ENCODE assay signal across 8 cellular contexts in the genomic region with DNA sequence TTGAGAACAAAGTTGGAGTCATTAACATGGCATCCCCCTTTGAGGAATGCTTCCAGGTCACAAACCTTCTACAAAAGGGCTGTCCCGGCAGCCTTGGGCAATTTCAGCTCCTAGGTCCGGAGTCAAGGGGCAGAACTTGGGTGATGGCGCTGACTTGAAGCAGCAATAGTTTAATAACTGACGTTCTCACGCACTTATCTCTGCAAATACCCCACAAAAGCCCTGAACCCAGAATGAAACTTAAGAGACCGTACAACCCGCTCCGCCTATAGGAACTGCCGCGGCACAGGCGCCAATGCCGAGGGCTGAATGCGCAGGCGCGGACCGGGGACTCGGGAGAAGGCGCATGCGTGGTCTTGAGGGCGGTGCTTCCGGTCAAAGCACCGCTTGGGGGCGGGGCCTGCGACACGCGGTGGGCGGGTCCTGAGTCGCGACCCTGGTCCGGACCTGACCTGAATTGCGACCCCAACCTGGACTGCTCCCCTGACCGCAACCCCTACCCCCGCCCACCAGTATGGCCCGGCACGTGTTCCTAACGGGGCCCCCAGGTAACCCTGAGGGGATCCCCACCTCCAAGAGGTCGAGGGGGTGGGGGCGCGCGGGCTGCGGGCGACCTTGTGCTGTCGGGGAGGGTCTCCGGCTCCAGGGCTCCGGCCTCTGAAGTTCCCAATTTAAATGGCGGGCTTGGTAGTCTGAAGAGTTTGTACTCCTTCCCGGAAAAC. TPM values are rescaled to one million over a fixed set of nuclear protein-coding genes. Genes with fewer than 3 reads are reported as not detected.
DNase-seq lines count a peak whose midpoint lies in the region; ATAC-seq, FAIRE-seq and TF ChIP-seq lines count a peak whose summit lies in the region.

A gene with protein sequence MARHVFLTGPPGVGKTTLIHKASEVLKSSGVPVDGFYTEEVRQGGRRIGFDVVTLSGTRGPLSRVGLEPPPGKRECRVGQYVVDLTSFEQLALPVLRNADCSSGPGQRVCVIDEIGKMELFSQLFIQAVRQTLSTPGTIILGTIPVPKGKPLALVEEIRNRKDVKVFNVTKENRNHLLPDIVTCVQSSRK (plus strand): TSS at position 415 of the 722 bp plus-strand sequence. CDS start 100 bp downstream, at position 515.

- H4K20me1 ChIP-seq in BLaER1 treated with 17β-estradiol and CSF1 and Interleukin-3, amounts not matched to agents 10 nM and 100 nM: no peaks in the 10 kb centered on the region
- H4K20me1 ChIP-seq in HepG2 (ENCODE audit: insufficient read depth, low read length): no peaks in the 10 kb centered on the region

- H3K4me3 ChIP-seq in BLaER1 treated with 17β-estradiol and CSF1 and Interleukin-3, amounts not matched to agents 10 nM and 100 nM: peak within 1 kb of the TSS; percentile 78 to 96 (median 87)
- H3K4me3 ChIP-seq in HepG2 (replicated peaks in 1 of 3; ENCODE audit: insufficient read depth in 1 of 3, low read depth in 2 of 3, low read length in 3 of 3): peak within 1 kb of the TSS; percentile 78 to 94 (median 87)

- POLR2A ChIA-PET in HepG2 (lab: Yijun Ruan, JAX): no interaction called here

- peaks cover 26 to 45% (median 32%) of the 10 kb centered on the region in 10 experiments for H3K4me1 ChIP-seq in BLaER1 treated with 17β-estradiol and CSF1 and Interleukin-3, amounts not matched to agents 10 nM and 100 nM
- peaks cover 31% of the 10 kb centered on the region for H3K4me1 ChIP-seq in HepG2 (ENCODE audit: insufficient read depth, low read length)

- H3K4me2 ChIP-seq in BLaER1 treated with 17β-estradiol and CSF1 and Interleukin-3, amounts not matched to agents 10 nM and 100 nM: peak within 1 kb of the TSS; percentile 74 to 94 (median 83)
- H3K4me2 ChIP-seq in HepG2 (ENCODE audit: low read depth, low read length): peak within 1 kb of the TSS; percentile 77

- peaks cover 0 to 8% (median 7%) of the 10 kb centered on the region in 11 experiments; a peak in 14 of 22 replicates for H3K9me3 ChIP-seq in BLaER1 treated with 17β-estradiol and CSF1 and Interleukin-3, amounts not matched to agents 10 nM and 100 nM (replicated peaks in 1 of 11)
- no peaks in the 10 kb centered on the region for H3K9me3 ChIP-seq in HepG2 (ENCODE audit: low read length)

- no TSS peak for BruUV-seq in HepG2 (replicated peaks; lab: Mats Ljungman, UMichigan)

- peaks cover 0 to 4% (median 1%) of the 10 kb centered on the region in 11 experiments; a peak in 7 of 22 replicates for H3K36me3 ChIP-seq in BLaER1 treated with 17β-estradiol and CSF1 and Interleukin-3, amounts not matched to agents 10 nM and 100 nM
- H3K36me3 ChIP-seq in HepG2 (replicated peaks in 1 of 2; ENCODE audit: control insufficient read depth in 1 of 2, insufficient read depth in 2 of 2, low read length in 2 of 2): no peaks in the 10 kb centered on the region; a peak in 1 of 5 replicates

- FAIRE-seq in HepG2 (lab: Jason Lieb, UNC): peak; percentile 68

- H3K79me2 ChIP-seq in HepG2 (ENCODE audit: insufficient read depth, low read length): peaks cover 27% of the 10 kb centered on the region

- in situ Hi-C loops in HepG2 (cut with HindIII; ENCODE audit: extremely low pct_ligation_motif_present, low pct_unique_long_range_greater_than_20kb): loop anchor here (25.0 kb wide), 1 partner anchor 1088 kb away; no protein-coding TSS in a partner anchor

- peak; percentile 47 to 75; a peak in 2 of 4 replicates for TF ChIP-seq POLR2A in HepG2 (IDR thresholded peaks at IDR 0.05; ENCODE audit: insufficient read depth in 1 of 2, low read depth in 2 of 2, low read length in 2 of 2)

- DNase-seq in NCI-H748 treated with DMSO at 0.1 percent for 48 hours (lab: John Stamatoyannopoulos, UW) (peak; percentile 80), dermis blood vessel endothelial cell (peak; percentile 95), HepG2 (ENCODE audit: low spot score) (peak; percentile 84)
- DNase-seq in activated CD4-positive, alpha-beta T cell treated with anti-CD3 and anti-CD28 coated beads, Interleukin-2, amount 50 U/mL, for 24 hours (ENCODE audit: low read depth in 1 of 2, low spot score in 1 of 2): peak; percentile 94 to 96
- DNase-seq in stimulated activated CD4-positive, alpha-beta T cell treated with anti-CD3 and anti-CD28 coated beads, Interleukin-4, amount 100 ng/mL, for 1 hour: peak; percentile 97

- ATAC-seq in GM19328 (IDR thresholded peaks at IDR 0.05; ENCODE audit: unreplicated experiment): peak; percentile 74
- peak; percentile 82 for ATAC-seq in HG03520 (IDR thresholded peaks at IDR 0.05; ENCODE audit: unreplicated experiment)
- peak; percentile 83 for ATAC-seq in HepG2

- peak within 1 kb of the TSS; percentile 95 for H2AFZ ChIP-seq in HepG2 (ENCODE audit: low read length)

- no peaks in the 10 kb centered on the region for H3K27me3 ChIP-seq in BLaER1 treated with 17β-estradiol and CSF1 and Interleukin-3, amounts not matched to agents 10 nM and 100 nM
- H3K27me3 ChIP-seq in HepG2 (ENCODE audit: control insufficient read depth in 1 of 2, insufficient read depth in 2 of 2, low read length in 2 of 2): peaks cover 0 to 5% of the 10 kb centered on the region in 2 experiments; a peak in 2 of 5 replicates

- TF ChIP-seq EP300 in HepG2 (IDR thresholded peaks at IDR 0.05; ENCODE audit: low read depth in 2 of 2, low read length in 2 of 2) (no peak), HepG2 (CRISPR knock-in tag; IDR thresholded peaks at IDR 0.05; ENCODE audit: borderline replicate concordance) (no peak)

- no peak for TF ChIP-seq RAD21 in HepG2 (CRISPR knock-in tag; IDR thresholded peaks at IDR 0.05)

- WGBS in HepG2 (ENCODE audit: low lambda C conversion rate): 0% methylated on average over 11 of the region's 47 CpGs

- peak within 1 kb of the TSS; percentile 77 to 92 (median 85) for H3K9ac ChIP-seq in BLaER1 treated with 17β-estradiol and CSF1 and Interleukin-3, amounts not matched to agents 10 nM and 100 nM
- peak within 1 kb of the TSS; percentile 74 for H3K9ac ChIP-seq in HepG2 (ENCODE audit: insufficient read depth, low read depth, low read length)

- CTCF ChIA-PET in HepG2 (lab: Yijun Ruan, JAX; ENCODE audit: low intra/inter-chr PET ratio, low total read pairs): no interaction called here

- intact Hi-C loops in HepG2 (cut with micrococcal nuclease; ENCODE audit: unreplicated experiment): loop anchor here (10.0 kb wide), 1 partner anchor 316 kb away; a partner anchor contains a TSS

- peak within 1 kb of the TSS; percentile 76 to 89 (median 82) for H3K27ac ChIP-seq in BLaER1 treated with 17β-estradiol and CSF1 and Interleukin-3, amounts not matched to agents 10 nM and 100 nM
- H3K27ac ChIP-seq in HepG2 (ENCODE audit: extremely low read length, insufficient read depth, low read length): peak within 1 kb of the TSS; percentile 55

- no peak for TF ChIP-seq CTCF in HepG2 (CRISPR knock-in tag; IDR thresholded peaks at IDR 0.05)

RNA-seq across cellular contexts. Expression of the gene that starts here (rescaled TPM):
- total RNA-seq in dermis blood vessel endothelial cell: 14.8 and 15.3 TPM in 2 replicates
- 47.0 and 65.1 TPM in 2 replicates for total RNA-seq in HepG2 (2016; rRNA removed; fragmentation: Illumina TruSeq; extraction: Trizol)
- 23.2 and 28.5 TPM in 2 replicates for total RNA-seq in HepG2 (2016; cell fraction: cytosol; rRNA removed; fragmentation: Illumina TruSeq; extraction: Trizol; ENCODE audit: low read depth)
- total RNA-seq in HepG2 (2016; cell fraction: insoluble cytoplasmic fraction; rRNA removed; fragmentation: Illumina TruSeq; extraction: Trizol): 49.0 and 57.6 TPM in 2 replicates
- total RNA-seq in HepG2 (2016; cell fraction: membrane; rRNA removed; fragmentation: Illumina TruSeq; extraction: Trizol): 37.3 and 42.9 TPM in 2 replicates
- total RNA-seq in HepG2 (2016; cell fraction: nucleus; rRNA removed; fragmentation: Illumina TruSeq; extraction: Trizol): 25.2 and 26.0 TPM in 2 replicates
- 9.9 and 11.7 TPM in 2 replicates for polyA plus RNA-seq in HepG2 (2011; rRNA removed)
- polyA plus RNA-seq in HepG2 (2011; cell fraction: cytosol; rRNA removed): 9.2 and 11.3 TPM in 2 replicates
- polyA plus RNA-seq in HepG2 (2011; cell fraction: nucleus; rRNA removed): 8.6 and 8.8 TPM in 2 replicates
- polyA plus RNA-seq in HepG2 (2012): 22.3 and 25.9 TPM in 2 replicates
- polyA plus RNA-seq in HepG2 (2016; cell fraction: cytosol; fragmentation: Illumina TruSeq; extraction: Trizol; ENCODE audit: low read depth): 30.0 and 36.6 TPM in 2 replicates
- 63.5 and 65.7 TPM in 2 replicates for polyA plus RNA-seq in HepG2 (2016; cell fraction: insoluble cytoplasmic fraction; fragmentation: Illumina TruSeq; extraction: Trizol; ENCODE audit: low read depth)
- polyA plus RNA-seq in HepG2 (2016; cell fraction: membrane; fragmentation: Illumina TruSeq; extraction: Trizol; ENCODE audit: low read depth): 41.2 and 46.3 TPM in 2 replicates
- 32.2 and 43.6 TPM in 2 replicates for polyA plus RNA-seq in HepG2 (2016; cell fraction: nucleus; fragmentation: Illumina TruSeq; extraction: Trizol; ENCODE audit: insufficient read depth, low read depth)
- 7.5 and 8.1 TPM in 2 replicates for polyA minus RNA-seq in HepG2 (2011; rRNA and poly(A)+ RNA removed; ENCODE audit: low replicate concordance)
- polyA minus RNA-seq in HepG2 (2011; cell fraction: cytosol; rRNA and poly(A)+ RNA removed): 5.5 and 5.7 TPM in 2 replicates
- polyA minus RNA-seq in HepG2 (2011; cell fraction: nucleus; rRNA and poly(A)+ RNA removed): 22.7 and 28.3 TPM in 2 replicates

Comparison
In these comparisons a context has a peak if more than half of its experiments do, and no peak if none do; other contexts are left out.
1. Peak in every context shown above with its lines: DNase-seq, ATAC-seq, H3K4me3 ChIP-seq and H3K27ac ChIP-seq.